ENCODE assay signal across 1 cellular context in genomic region chr2:117272975-117273671, GRCh38.
TF ChIP-seq lines count a peak whose summit lies in the region.

No MANE protein-coding gene starts in this region.

TF ChIP-seq in H1, 55 proteins besides CTCF, POLR2A, EP300 and RAD21:
- TF ChIP-seq CHD7 (IDR thresholded peaks at IDR 0.05; ENCODE audit: insufficient replicate concordance, low read length) (peak; percentile 30), CREB1 (IDR thresholded peaks at IDR 0.05) (no peak), TEAD4 (IDR thresholded peaks at IDR 0.05; ENCODE audit: low read depth, low read length) (peak; percentile 96), CBX8 (IDR thresholded peaks at IDR 0.05; ENCODE audit: borderline replicate concordance, low read depth, low read length) (no peak), SIRT6 (IDR thresholded peaks at IDR 0.05; ENCODE audit: low read length) (no peak), TAF7 (optimal IDR thresholded peaks at IDR 0.05; ENCODE audit: borderline replicate concordance, low read depth, low read length) (no peak), BCL11A (IDR thresholded peaks at IDR 0.05; ENCODE audit: low read depth in 2 of 2, low read length in 2 of 2) (no peak), TCF12 (IDR thresholded peaks at IDR 0.05; ENCODE audit: low read depth, low read length) (peak; percentile 83; the same call in 1 of the 2 replicates)
